8 cellular contexts compared by ENCODE assay signal in the genomic region with DNA sequence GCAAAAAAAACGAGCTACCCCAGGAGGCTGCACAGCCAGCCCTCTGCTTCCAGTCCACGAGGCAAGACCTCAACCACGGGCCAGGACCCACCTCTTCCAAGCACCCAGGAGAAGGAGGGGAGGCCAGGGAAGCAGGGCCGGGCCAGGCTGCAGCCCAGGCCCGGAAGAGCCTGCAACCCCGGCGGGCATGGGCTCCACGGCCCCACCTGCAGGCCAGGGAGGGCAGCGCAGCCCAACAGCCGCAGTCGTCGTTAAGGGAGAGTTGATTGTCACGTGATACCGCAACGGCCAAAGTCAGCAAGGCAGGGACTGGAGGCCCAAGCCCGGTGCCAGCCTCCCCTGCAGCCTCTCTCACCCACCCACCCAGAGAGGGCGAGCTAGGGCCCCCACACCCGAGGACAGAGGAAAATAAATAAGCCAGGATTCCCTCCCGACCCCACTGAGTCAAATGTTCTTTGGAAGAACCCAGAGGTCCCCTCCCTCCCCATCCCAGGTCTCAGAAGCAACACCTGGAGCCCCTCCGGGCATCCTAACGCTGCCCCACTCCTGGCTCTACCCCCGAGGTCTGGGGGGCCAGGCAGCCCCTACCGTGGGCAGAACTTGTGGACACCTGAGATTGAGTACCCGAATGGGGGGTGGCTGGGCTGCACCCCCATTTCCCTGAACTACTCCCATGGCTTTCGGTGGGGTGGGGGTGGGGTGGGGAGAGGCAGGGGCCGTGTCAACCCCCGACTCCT. TPM values are rescaled to one million over a fixed set of nuclear protein-coding genes. Genes with fewer than 3 reads are reported as not detected.
DNase-seq lines count a peak whose midpoint lies in the region; TF ChIP-seq lines count a peak whose summit lies in the region.

No MANE protein-coding gene starts in this region.

- no peaks in the 10 kb centered on the region for H3K27me3 Mint-ChIP-seq in T-helper 1 cell treated with Interleukin-12 subunit alpha and Interleukin-12 subunit beta and Interleukin-4 antibody, amounts not matched to agents 30 μg/mL and 1 μg/mL, for 36 hours (ENCODE audit: low read depth)

- H3K27me3 ChIP-seq in Loucy (ENCODE audit: insufficient read depth, low read length, poor library complexity, severe bottlenecking) (no peaks in the 10 kb centered on the region), adipocyte (replicated peaks; ENCODE audit: control insufficient read depth, insufficient read depth, low read length) (no peaks in the 10 kb centered on the region), left ventricle myocardium inferior (ENCODE audit: low read depth) (no peaks in the 10 kb centered on the region)

- peaks cover 30% of the 10 kb centered on the region for H4K20me1 ChIP-seq in Loucy (ENCODE audit: insufficient read depth, low read length, poor library complexity, severe bottlenecking)

- H3K79me2 ChIP-seq in Loucy (ENCODE audit: insufficient read depth, low read length) = peaks cover 51% of the 10 kb centered on the region

- H3K9ac ChIP-seq in Loucy (ENCODE audit: low read depth, low read length, poor library complexity, severe bottlenecking) = peak overlapping the region; percentile 75
- peak overlapping the region; percentile 49 for H3K9ac ChIP-seq in adipocyte (ENCODE audit: low read length)

- peak overlapping the region; percentile 47 for H3K4me3 ChIP-seq in Loucy (ENCODE audit: low read length, poor library complexity, severe bottlenecking)
- no peak overlapping the region for H3K4me3 ChIP-seq in adipocyte (ENCODE audit: low read length)
- no peak overlapping the region for H3K4me3 ChIP-seq in left ventricle myocardium inferior
- peak overlapping the region in 1 of 7 experiments; percentile 57 for H3K4me3 ChIP-seq in skin epidermis

- peak overlapping the region; percentile 78 for H3K4me3 Mint-ChIP-seq in T-helper 1 cell treated with Interleukin-12 subunit alpha and Interleukin-12 subunit beta and Interleukin-4 antibody, amounts not matched to agents 30 μg/mL and 1 μg/mL, for 36 hours

- DNase-seq in ELF-1 (ENCODE audit: low read depth, low spot score) (peak; percentile 96), adipocyte (ENCODE audit: low read depth) (peak; percentile 87), left ventricle myocardium inferior (peak; percentile 79), cerebellum (ENCODE audit: low spot score) (no peak), NCI-H446 treated with DMSO at 0.1 percent for 48 hours (lab: John Stamatoyannopoulos, UW) (no peak)

- peak overlapping the region; percentile 69 for H3K4me2 ChIP-seq in Loucy (ENCODE audit: low read depth, low read length, poor library complexity, severe bottlenecking)

- H3K9me3 ChIP-seq in Loucy (ENCODE audit: insufficient read depth, low read depth, low read length) = no peaks in the 10 kb centered on the region
- H3K9me3 ChIP-seq in adipocyte (ENCODE audit: control insufficient read depth, low read length) = no peaks in the 10 kb centered on the region
- no peaks in the 10 kb centered on the region for H3K9me3 ChIP-seq in left ventricle myocardium inferior (replicated peaks)

- H2AFZ ChIP-seq in Loucy (ENCODE audit: low read length) = peak overlapping the region; percentile 41; the same call in 1 of the 2 replicates

- no peaks in the 10 kb centered on the region for H3F3A ChIP-seq in Loucy (ENCODE audit: low read depth)

- H3K27ac Mint-ChIP-seq in T-helper 1 cell treated with Interleukin-12 subunit alpha and Interleukin-12 subunit beta and Interleukin-4 antibody, amounts not matched to agents 30 μg/mL and 1 μg/mL, for 36 hours = peak overlapping the region; percentile 95

- H3K36me3 Mint-ChIP-seq in T-helper 1 cell treated with Interleukin-12 subunit alpha and Interleukin-12 subunit beta and Interleukin-4 antibody, amounts not matched to agents 30 μg/mL and 1 μg/mL, for 36 hours (ENCODE audit: low read depth) = peaks cover 2% of the 10 kb centered on the region

- H3K9me3 Mint-ChIP-seq in T-helper 1 cell treated with Interleukin-12 subunit alpha and Interleukin-12 subunit beta and Interleukin-4 antibody, amounts not matched to agents 30 μg/mL and 1 μg/mL, for 36 hours = no peaks in the 10 kb centered on the region

- intact Hi-C loops in left ventricle myocardium inferior (cut with micrococcal nuclease) = no loop called here

- H3K4me1 ChIP-seq in Loucy (ENCODE audit: insufficient read depth, low read length, poor library complexity, severe bottlenecking) (peaks cover 22% of the 10 kb centered on the region), adipocyte (ENCODE audit: control insufficient read depth, insufficient read depth, low read length) (peaks cover 26% of the 10 kb centered on the region), left ventricle myocardium inferior (peaks cover 67% of the 10 kb centered on the region)

- H3K9me2 ChIP-seq in Loucy (replicated peaks; ENCODE audit: low read depth, low read length) = no peaks in the 10 kb centered on the region

- peak overlapping the region; percentile 96 for H3K27ac ChIP-seq in left ventricle myocardium inferior (replicated peaks)
- peak overlapping the region in 18 of 21 experiments; percentile 35 to 99 (median 88) for H3K27ac ChIP-seq in skin epidermis

- H3K4me1 Mint-ChIP-seq in T-helper 1 cell treated with Interleukin-12 subunit alpha and Interleukin-12 subunit beta and Interleukin-4 antibody, amounts not matched to agents 30 μg/mL and 1 μg/mL, for 36 hours (ENCODE audit: low read depth) = peaks cover 33% of the 10 kb centered on the region

- H3K36me3 ChIP-seq in Loucy (ENCODE audit: insufficient read depth, low read length) = no peaks in the 10 kb centered on the region
- no peaks in the 10 kb centered on the region for H3K36me3 ChIP-seq in adipocyte (ENCODE audit: control insufficient read depth, insufficient read depth, low read length, severe bottlenecking)
- H3K36me3 ChIP-seq in left ventricle myocardium inferior = no peaks in the 10 kb centered on the region

- peak; percentile 83 for TF ChIP-seq CTCF in Loucy (conservative IDR thresholded peaks at IDR 0.05; ENCODE audit: low read length)
- TF ChIP-seq CTCF in left ventricle myocardium inferior (IDR thresholded peaks at IDR 0.05; ENCODE audit: borderline replicate concordance) = peak; percentile 90

RNA-seq across cellular contexts. Expression of a gene that starts 5.2 kb away (rescaled TPM):
- total RNA-seq in left ventricle myocardium inferior (17.7 TPM), cerebellum (9.8 TPM)

RNA-seq across cellular contexts. Expression of a gene that starts 9.9 kb away (rescaled TPM):
- total RNA-seq in left ventricle myocardium inferior (6.4 TPM), cerebellum (2.0 TPM)

RNA-seq across cellular contexts. Expression of a gene that starts 31.8 kb away (rescaled TPM):
- total RNA-seq in left ventricle myocardium inferior (55.6 TPM), cerebellum (37.5 TPM)

RNA-seq across cellular contexts. Expression of a gene that starts 41.4 kb away (rescaled TPM):
- total RNA-seq in left ventricle myocardium inferior (0.41 TPM), cerebellum (0.27 TPM)

RNA-seq across cellular contexts. Expression of a gene that starts 51.7 kb away (rescaled TPM):
- total RNA-seq in left ventricle myocardium inferior = 1.8 TPM
- total RNA-seq in cerebellum = 4.0 TPM

Comparison
In these comparisons a context has a peak if more than half of its experiments do, and no peak if none do; other contexts are left out.
1. DNase-seq: peak in ELF-1 (single experiment), adipocyte (single experiment) and left ventricle myocardium inferior (single experiment); none in cerebellum (single experiment) and NCI-H446 treated with DMSO at 0.1 percent for 48 hours (single experiment).